Comparison of ENCODE assay signal across 22 cellular contexts in genomic region chr10:76175533-76176165, GRCh38.
DNase-seq lines count a peak whose midpoint lies in the region; FAIRE-seq and TF ChIP-seq lines count a peak whose summit lies in the region.
"Had no signal": no experiment of that assay in that cellular context is flagged by ENCODE, and none has a peak within 500 bp of the region (broad histone marks: within the 10 kb centered on the region; RNA-seq: fewer than 3 reads in every experiment).

No MANE protein-coding gene starts in this region.

- peak; percentile 17 for DNase-seq in NCI-H146 (lab: John Stamatoyannopoulos, UW)
- DNase-seq in NCI-H146 treated with DMSO at 0.1 percent for 48 hours (lab: John Stamatoyannopoulos, UW; ENCODE audit: unreplicated experiment), result no peak
- no peak for DNase-seq in cardiac muscle cell (ENCODE audit: low read depth in 1 of 2, low spot score in 1 of 2)
- no peak for DNase-seq in left ventricle myocardium inferior
- peak; percentile 27 for DNase-seq in cerebellum (ENCODE audit: low spot score)
- DNase-seq in urothelium cell line (ENCODE audit: low spot score), result no peak
- DNase-seq in GM13976 (ENCODE audit: low spot score), result no peak
- DNase-seq in ACHN, result no peak
- DNase-seq: AML-193; CD4-positive, CD25-positive, alpha-beta regulatory T cell; DMS153; DMS79 treated with DMSO at 0.1 percent for 48 hours; EL; GDM1; GOT3; H9 had no signal

- FAIRE-seq in urothelium cell line (lab: Jason Lieb, UNC), result peak; percentile 48
- FAIRE-seq: D721Med, GM12892, HepG2, HTR-8/SVneo had no signal

- TF ChIP-seq CTCF in cardiac muscle cell (IDR thresholded peaks at IDR 0.05; ENCODE audit: low read depth, low read length) (no peak), left ventricle myocardium inferior (IDR thresholded peaks at IDR 0.05; ENCODE audit: borderline replicate concordance) (no peak), GM13976 (IDR thresholded peaks at IDR 0.05; ENCODE audit: borderline replicate concordance, control extremely low read depth, extremely low read depth, insufficient read depth, missing control alignments) (no peak)

- H3K4me1 ChIP-seq in cardiac muscle cell (ENCODE audit: low read depth), result peaks cover 10% of the 10 kb centered on the region
- H3K4me1 ChIP-seq in left ventricle myocardium inferior, result peaks cover 13% of the 10 kb centered on the region

- intact Hi-C loops in left ventricle myocardium inferior (cut with micrococcal nuclease), result no loop called here

- H3K9me3 ChIP-seq in cardiac muscle cell (ENCODE audit: low read depth) (no peaks in the 10 kb centered on the region), left ventricle myocardium inferior (replicated peaks) (no peaks in the 10 kb centered on the region)
- H3K9me3 ChIP-seq: BLaER1 treated with 17β-estradiol and CSF1 and Interleukin-3, amounts not matched to agents 10 nM and 100 nM had no signal

- H3K27me3 ChIP-seq in cardiac muscle cell, result no peaks in the 10 kb centered on the region
- no peaks in the 10 kb centered on the region for H3K27me3 ChIP-seq in left ventricle myocardium inferior (ENCODE audit: low read depth)
- H3K27me3 ChIP-seq: BLaER1 treated with 17β-estradiol and CSF1 and Interleukin-3, amounts not matched to agents 10 nM and 100 nM had no signal

- H3K27ac ChIP-seq in cardiac muscle cell (peak overlapping the region; percentile 19), left ventricle myocardium inferior (replicated peaks) (no peak overlapping the region)
- H3K27ac ChIP-seq: 22Rv1; BLaER1 treated with 17β-estradiol and CSF1 and Interleukin-3, amounts not matched to agents 10 nM and 100 nM had no signal

- in situ Hi-C loops in GM13976 (cut with MboI; ENCODE audit: low sequenced_read_pairs, unreplicated experiment), result no loop called here
- in situ Hi-C loops in ACHN (cut with HindIII; ENCODE audit: low pct_ligation_motif_present, low pct_unique_long_range_greater_than_20kb, low sequenced_read_pairs), result no loop called here

- H3K4me3 ChIP-seq in cardiac muscle cell (no peak overlapping the region), left ventricle myocardium inferior (no peak overlapping the region)
- H3K4me3 ChIP-seq: BLaER1 treated with 17β-estradiol and CSF1 and Interleukin-3, amounts not matched to agents 10 nM and 100 nM had no signal

- H3K36me3 ChIP-seq in cardiac muscle cell (no peaks in the 10 kb centered on the region), left ventricle myocardium inferior (no peaks in the 10 kb centered on the region)
- H3K36me3 ChIP-seq: BLaER1 treated with 17β-estradiol and CSF1 and Interleukin-3, amounts not matched to agents 10 nM and 100 nM had no signal

Comparison
In these comparisons a context has a peak if more than half of its experiments do, and no peak if none do; other contexts are left out.
1. DNase-seq: peak in NCI-H146 (single experiment) and cerebellum (single experiment); none in NCI-H146 treated with DMSO at 0.1 percent for 48 hours (single experiment), cardiac muscle cell (0 of 2), left ventricle myocardium inferior (single experiment), urothelium cell line (single experiment), GM13976 (single experiment) and ACHN (single experiment).